Comparison of ENCODE assay signal across 14 cellular contexts in genomic region chr21:41616063-41616591, GRCh38.
DNase-seq lines count a peak whose midpoint lies in the region; TF ChIP-seq lines count a peak whose summit lies in the region.
"Had no signal": no experiment of that assay in that cellular context is flagged by ENCODE, and none has a peak within 500 bp of the region (broad histone marks: within the 10 kb centered on the region; RNA-seq: fewer than 3 reads in every experiment).

No MANE protein-coding gene starts in this region.

- H3K4me3 ChIP-seq in hepatocyte (no peak overlapping the region), thymus (ENCODE audit: low read length) (no peak overlapping the region)
- H3K4me3 ChIP-seq: GM23338 had no signal

- intact Hi-C loops in activated T-helper 1 cell treated with anti-CD3 and anti-CD28 coated beads, Interleukin-12 subunit alpha, Interleukin-12 subunit beta, Interleukin-2, Interleukin-4 antibody, amounts not matched to agents 30 ng/mL and 10 ng/mL and 1 ng/mL, durations not matched to agents 14 hours and 24 hours and 36 hours (cut with micrococcal nuclease), result loop anchor here (10.0 kb wide), 1 partner anchor 149 kb away; the partner anchor contains the start of gene RIPK4

- H2AFZ ChIP-seq in hepatocyte, result no peak overlapping the region
- H2AFZ ChIP-seq: GM23338 had no signal

- H3K4me1 ChIP-seq in hepatocyte (ENCODE audit: insufficient read depth), result peaks cover 12% of the 10 kb centered on the region
- peaks cover 20% of the 10 kb centered on the region for H3K4me1 ChIP-seq in thymus (ENCODE audit: control insufficient read depth, insufficient read depth, low read length)

- H3K4me1 Mint-ChIP-seq in activated T-helper 1 cell treated with anti-CD3 and anti-CD28 coated beads, Interleukin-12 subunit alpha, Interleukin-12 subunit beta, Interleukin-2, Interleukin-4 antibody, amounts not matched to agents 30 ng/mL and 10 ng/mL and 1 ng/mL, durations not matched to agents 14 hours and 24 hours and 36 hours (ENCODE audit: low read depth), result no peaks in the 10 kb centered on the region

- peak overlapping the region; percentile 78 for H3K27ac ChIP-seq in hepatocyte
- H3K27ac ChIP-seq in thymus (ENCODE audit: low read depth), result peak overlapping the region; percentile 80

- 78% methylated on average over 8 of the region's 8 CpGs for WGBS in hepatocyte (ENCODE audit: low lambda C conversion rate, missing lambda C conversion rate)
- WGBS in thymus, result 95% methylated on average over 8 of the region's 8 CpGs

- H3K4me2 ChIP-seq in hepatocyte, result peak overlapping the region; percentile 4
- H3K4me2 ChIP-seq: GM23338 had no signal

- no peaks in the 10 kb centered on the region for H3K36me3 Mint-ChIP-seq in activated T-helper 1 cell treated with anti-CD3 and anti-CD28 coated beads, Interleukin-12 subunit alpha, Interleukin-12 subunit beta, Interleukin-2, Interleukin-4 antibody, amounts not matched to agents 30 ng/mL and 10 ng/mL and 1 ng/mL, durations not matched to agents 14 hours and 24 hours and 36 hours (ENCODE audit: low read depth)

- no peaks in the 10 kb centered on the region for H3K9me2 ChIP-seq in hepatocyte (replicated peaks; ENCODE audit: insufficient read depth)

- no peaks in the 10 kb centered on the region for H3K27me3 ChIP-seq in hepatocyte
- no peaks in the 10 kb centered on the region for H3K27me3 ChIP-seq in thymus (ENCODE audit: control insufficient read depth, insufficient read depth)

- peaks cover 8% of the 10 kb centered on the region for H3K27me3 Mint-ChIP-seq in activated T-helper 1 cell treated with anti-CD3 and anti-CD28 coated beads, Interleukin-12 subunit alpha, Interleukin-12 subunit beta, Interleukin-2, Interleukin-4 antibody, amounts not matched to agents 30 ng/mL and 10 ng/mL and 1 ng/mL, durations not matched to agents 14 hours and 24 hours and 36 hours (ENCODE audit: insufficient read depth)

- no peaks in the 10 kb centered on the region for H3K36me3 ChIP-seq in hepatocyte (replicated peaks; ENCODE audit: insufficient read depth, low read depth)
- H3K36me3 ChIP-seq in thymus (ENCODE audit: control insufficient read depth, insufficient read depth), result no peaks in the 10 kb centered on the region

- no peak overlapping the region for H3K4me3 Mint-ChIP-seq in activated T-helper 1 cell treated with anti-CD3 and anti-CD28 coated beads, Interleukin-12 subunit alpha, Interleukin-12 subunit beta, Interleukin-2, Interleukin-4 antibody, amounts not matched to agents 30 ng/mL and 10 ng/mL and 1 ng/mL, durations not matched to agents 14 hours and 24 hours and 36 hours
- H3K4me3 Mint-ChIP-seq: GM23338; nephron progenitor cell; T-helper 1 cell treated with Interleukin-12 subunit alpha and Interleukin-12 subunit beta and Interleukin-4 antibody, amounts not matched to agents 30 μg/mL and 1 μg/mL, for 36 hours had no signal

- no peaks in the 10 kb centered on the region for H3K79me2 ChIP-seq in hepatocyte

- peak; percentile 73 for DNase-seq in H4 (ENCODE audit: low spot score)
- peak; percentile 82 for DNase-seq in astrocyte of the hippocampus (ENCODE audit: low read depth, low spot score)
- DNase-seq in hepatocyte (ENCODE audit: low spot score), result no peak
- DNase-seq in NCI-H2029 (lab: John Stamatoyannopoulos, UW), result no peak
- no peak for DNase-seq in activated T-helper 1 cell treated with anti-CD3 and anti-CD28 coated beads, Interleukin-12 subunit alpha, Interleukin-12 subunit beta, Interleukin-2, Interleukin-4 antibody, amounts not matched to agents 30 ng/mL and 10 ng/mL and 1 ng/mL, durations not matched to agents 14 hours and 24 hours and 36 hours (ENCODE audit: low spot score)
- DNase-seq in NCI-H526 treated with DMSO at 0.1 percent for 48 hours (lab: John Stamatoyannopoulos, UW), result no peak
- DNase-seq in HUDEP-2 (lab: John Stamatoyannopoulos, UW; ENCODE audit: unreplicated experiment in 76 of 76), result no peak
- DNase-seq: activated CD8-positive, alpha-beta memory T cell treated with anti-CD3 and anti-CD28 coated beads for 24 hours; NCI-H82; nephron progenitor cell; stimulated activated CD4-positive, alpha-beta T cell treated with anti-CD3 and anti-CD28 coated beads, Interleukin-4, amount 100 ng/mL, for 1 hour had no signal

- H4K20me1 ChIP-seq in hepatocyte (ENCODE audit: insufficient read depth, poor library complexity, severe bottlenecking), result no peaks in the 10 kb centered on the region

- H3K9me3 Mint-ChIP-seq in activated T-helper 1 cell treated with anti-CD3 and anti-CD28 coated beads, Interleukin-12 subunit alpha, Interleukin-12 subunit beta, Interleukin-2, Interleukin-4 antibody, amounts not matched to agents 30 ng/mL and 10 ng/mL and 1 ng/mL, durations not matched to agents 14 hours and 24 hours and 36 hours, result no peaks in the 10 kb centered on the region
- H3K9me3 Mint-ChIP-seq: GM23338; nephron progenitor cell; T-helper 1 cell treated with Interleukin-12 subunit alpha and Interleukin-12 subunit beta and Interleukin-4 antibody, amounts not matched to agents 30 μg/mL and 1 μg/mL, for 36 hours had no signal

- H3K9me3 ChIP-seq in hepatocyte (ENCODE audit: low read depth), result no peaks in the 10 kb centered on the region
- no peaks in the 10 kb centered on the region for H3K9me3 ChIP-seq in thymus (ENCODE audit: control insufficient read depth)

- H3K27ac Mint-ChIP-seq in activated T-helper 1 cell treated with anti-CD3 and anti-CD28 coated beads, Interleukin-12 subunit alpha, Interleukin-12 subunit beta, Interleukin-2, Interleukin-4 antibody, amounts not matched to agents 30 ng/mL and 10 ng/mL and 1 ng/mL, durations not matched to agents 14 hours and 24 hours and 36 hours, result no peak overlapping the region
- H3K27ac Mint-ChIP-seq: GM23338; nephron progenitor cell; T-helper 1 cell treated with Interleukin-12 subunit alpha and Interleukin-12 subunit beta and Interleukin-4 antibody, amounts not matched to agents 30 μg/mL and 1 μg/mL, for 36 hours had no signal

- no peak for TF ChIP-seq CTCF in hepatocyte (IDR thresholded peaks at IDR 0.05; ENCODE audit: poor library complexity)

Comparison
In these comparisons a context has a peak if more than half of its experiments do, and no peak if none do; other contexts are left out.
1. DNase-seq: peak in H4 (single experiment) and astrocyte of the hippocampus (single experiment); none in hepatocyte (single experiment), NCI-H2029 (single experiment), activated T-helper 1 cell treated with anti-CD3 and anti-CD28 coated beads, Interleukin-12 subunit alpha, Interleukin-12 subunit beta, Interleukin-2, Interleukin-4 antibody, amounts not matched to agents 30 ng/mL and 10 ng/mL and 1 ng/mL, durations not matched to agents 14 hours and 24 hours and 36 hours (single experiment), NCI-H526 treated with DMSO at 0.1 percent for 48 hours (single experiment) and HUDEP-2 (0 of 76).